7 cellular contexts compared by ENCODE assay signal in the genomic region with DNA sequence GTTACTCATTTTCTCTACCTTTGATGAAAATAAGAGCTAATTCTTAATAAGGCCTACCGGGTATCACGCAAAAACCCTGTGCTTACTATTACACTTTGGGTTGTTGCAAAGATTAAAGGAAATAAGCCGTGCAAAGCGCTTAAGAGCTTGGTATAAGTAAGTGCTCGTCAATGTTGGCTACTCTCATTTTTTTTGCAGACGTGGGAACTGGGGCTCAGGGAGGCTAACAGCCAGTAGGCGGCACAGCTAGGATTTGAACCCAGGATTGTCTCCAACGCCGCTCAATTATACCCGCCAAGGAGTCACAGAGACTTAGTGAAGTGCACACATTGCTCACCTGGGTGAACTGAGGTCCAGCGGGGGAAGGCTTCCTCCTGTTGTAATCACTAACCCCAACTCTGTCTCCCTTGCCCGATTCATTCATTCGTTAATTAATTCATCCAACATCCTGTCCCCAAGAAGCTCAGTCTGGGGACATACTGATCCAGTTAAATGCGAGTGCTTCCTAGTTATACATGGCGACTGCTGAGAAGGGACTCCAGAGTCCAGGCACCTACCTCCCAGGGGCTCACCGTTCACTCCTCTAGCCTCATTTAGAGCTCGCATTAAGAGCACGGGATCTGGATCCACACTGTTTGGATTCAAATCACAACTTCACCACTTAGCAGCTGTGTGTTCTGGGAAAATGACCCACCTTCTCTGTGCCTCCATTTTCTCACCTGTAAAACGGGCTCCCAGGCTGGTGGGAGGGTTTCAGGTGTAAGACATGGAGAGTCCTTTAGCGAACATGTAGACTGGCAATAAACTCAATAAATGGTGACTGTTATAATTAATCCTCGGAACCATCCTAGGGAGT. TPM values are rescaled to one million over a fixed set of nuclear protein-coding genes. Genes with fewer than 3 reads are reported as not detected.
DNase-seq lines count a peak whose midpoint lies in the region; ATAC-seq, FAIRE-seq and TF ChIP-seq lines count a peak whose summit lies in the region.

No MANE protein-coding gene starts in this region.

- H3K4me3 ChIP-seq in GM08714 (ENCODE audit: low read length): peak overlapping the region; percentile 76
- H3K4me3 ChIP-seq in MG63: peak overlapping the region; percentile 60
- H3K4me3 ChIP-seq in K562: peak overlapping the region; percentile 59
- peak overlapping the region; percentile 72 to 75 for H3K4me3 ChIP-seq in left lung
- peak overlapping the region; percentile 77 to 85 for H3K4me3 ChIP-seq in testis

- H3K79me2 ChIP-seq in K562 (ENCODE audit: control insufficient read depth, insufficient read depth, low read length): peaks cover 64% of the 10 kb centered on the region

- BruUV-seq in K562 (replicated peaks; lab: Mats Ljungman, UMichigan): no TSS peak

- peak; percentile 29 for FAIRE-seq in K562 (lab: Jason Lieb, UNC)

- H3K36me3 ChIP-seq in MG63 (peaks cover 19% of the 10 kb centered on the region), K562 (ENCODE audit: control insufficient read depth, insufficient read depth, low read length) (peaks cover 29% of the 10 kb centered on the region; the same call in 2 of the 3 replicates), left lung (peaks cover 0 to 17% of the 10 kb centered on the region in 2 donors), testis (ENCODE audit: low read depth, missing control alignments) (no peaks in the 10 kb centered on the region)

- TF ChIP-seq CTCF in K562 (IDR thresholded peaks at IDR 0.05 in 2 of 3, conservative IDR thresholded peaks at IDR 0.05 in 1 of 3; ENCODE audit: insufficient read depth in 2 of 3, low read depth in 1 of 3, low read length in 3 of 3) (0 out of 6 replicates have a peak, but pooled peaks of 2 of the 3 experiments have one; percentile 3 to 5), left lung (IDR thresholded peaks at IDR 0.05) (no peak), testis (IDR thresholded peaks at IDR 0.05) (peak in 1 of 3 experiments; percentile 7)

- intact Hi-C loops in K562 (cut with micrococcal nuclease): loop anchor here (1.0 kb wide), 1 partner anchor 20 kb away; no protein-coding TSS in a partner anchor
- intact Hi-C loops in left lung (cut with DNase I): no loop called here
- intact Hi-C loops in testis (cut with DNase I; ENCODE audit: low total_unique reads): no loop called here

- H3K9ac ChIP-seq in K562 (ENCODE audit: insufficient read depth in 1 of 2, low read depth in 2 of 2, low read length in 2 of 2): peak overlapping the region; percentile 86 to 88

- H3K27me3 ChIP-seq in MG63 (no peaks in the 10 kb centered on the region), K562 (ENCODE audit: control insufficient read depth in 2 of 2, insufficient read depth in 2 of 2, low read length in 2 of 2) (no peaks in the 10 kb centered on the region), left lung (no peaks in the 10 kb centered on the region), testis (no peaks in the 10 kb centered on the region)

- no peak for TF ChIP-seq POLR2A in K562 (conservative IDR thresholded peaks at IDR 0.05)
- no peak for TF ChIP-seq POLR2A in testis (IDR thresholded peaks at IDR 0.05)

- POLR2A ChIA-PET in K562 (lab: Yijun Ruan, JAX): interaction anchor here (0.6 to 3.2 kb wide), 5 partner anchors 11 to 183 kb away, joined by 3 to 17 read pairs (median 4); no protein-coding TSS in a partner anchor

- in situ Hi-C loops in K562 (cut with MboI): loop anchor here (5.0 kb wide), 1 partner anchor 32 kb away; no protein-coding TSS in a partner anchor

- no peak for TF ChIP-seq RAD21 in K562 (CRISPR knock-in tag; conservative IDR thresholded peaks at IDR 0.05 in 1 of 2, IDR thresholded peaks at IDR 0.05 in 1 of 2)

- peak overlapping the region; percentile 57 for H2AFZ ChIP-seq in K562 (ENCODE audit: low read depth, low read length)

- no peaks in the 10 kb centered on the region for H4K20me1 ChIP-seq in K562 (replicated peaks; ENCODE audit: control insufficient read depth, insufficient read depth, low read length)

- CTCF ChIA-PET in K562 (lab: Yijun Ruan, JAX; ENCODE audit: low intra/inter-chr PET ratio): interaction anchor here (0.7 kb wide), 1 partner anchor 34 kb away, joined by 5 read pairs; no protein-coding TSS in a partner anchor

- peaks cover 46 to 47% of the 10 kb centered on the region in 2 experiments for H3K4me1 ChIP-seq in K562 (replicated peaks in 1 of 2; ENCODE audit: control insufficient read depth in 2 of 2, insufficient read depth in 2 of 2, low read length in 2 of 2)
- peaks cover 34 to 55% of the 10 kb centered on the region in 2 donors for H3K4me1 ChIP-seq in left lung
- peaks cover 54% of the 10 kb centered on the region for H3K4me1 ChIP-seq in testis

- 10% methylated on average over 21 of the region's 21 CpGs for WGBS in K562 (ENCODE audit: insufficient coverage, low coverage, missing lambda C conversion rate)
- 20 to 37% methylated on average over 21 of the region's 21 CpGs for WGBS in testis, 2 donors

- peak overlapping the region; percentile 94 for H3K4me2 ChIP-seq in K562 (ENCODE audit: insufficient read depth, low read length)

- H3K9me1 ChIP-seq in K562 (ENCODE audit: control insufficient read depth, insufficient read depth, low read length): no peaks in the 10 kb centered on the region

- TF ChIP-seq EP300 in K562 (IDR thresholded peaks at IDR 0.05; ENCODE audit: low read length): no peak

- no peak for ATAC-seq in K562
- ATAC-seq in left lung: no peak
- ATAC-seq in HG03342 (IDR thresholded peaks at IDR 0.05; ENCODE audit: unreplicated experiment): no peak

- DNase-seq in MG63 (no peak), K562 (ENCODE audit: extremely low read depth in 1 of 4, low spot score in 3 of 4) (peak in 1 of 4 experiments; percentile 46), left lung (no peak), testis (no peak), COR-L47 (lab: John Stamatoyannopoulos, UW) (no peak)

- H3K9me3 ChIP-seq in MG63 (no peaks in the 10 kb centered on the region), K562 (replicated peaks; ENCODE audit: control insufficient read depth, insufficient read depth, low read depth, low read length) (no peaks in the 10 kb centered on the region; the same call in 1 of the 2 replicates), left lung (no peaks in the 10 kb centered on the region), testis (no peaks in the 10 kb centered on the region)

- H3K27ac ChIP-seq in K562 (ENCODE audit: extremely low read depth, low read depth, low read length): peak overlapping the region; percentile 83
- H3K27ac ChIP-seq in left lung: peak overlapping the region; percentile 95 to 99
- peak overlapping the region; percentile 94 to 96 for H3K27ac ChIP-seq in testis

RNA-seq across cellular contexts. Expression of a gene that starts 0.9 kb away (rescaled TPM):
- 25.3 and 35.5 TPM in 2 replicates for total RNA-seq in MG63 (2014; rRNA removed; shearing (Covaris generic); ENCODE audit: low replicate concordance)
- 10.0 and 26.7 TPM in 2 replicates for total RNA-seq in K562 (2011; cell fraction: chromatin; rRNA removed; ENCODE audit: low replicate concordance)
- 43.5 and 54.1 TPM in 2 replicates for total RNA-seq in K562 (2011; cell fraction: nucleolus; rRNA removed)
- total RNA-seq in K562 (2011; cell fraction: nucleoplasm; rRNA removed): 28.7 and 33.9 TPM in 2 replicates
- total RNA-seq in K562 (2014; rRNA removed): 52.0 and 66.0 TPM in 2 replicates
- total RNA-seq in K562 (2014; rRNA removed; fragmentation: Illumina TruSeq; extraction: Trizol): 25.2 and 30.1 TPM in 2 replicates
- total RNA-seq in K562 (2015; rRNA removed; fragmentation: Illumina TruSeq; extraction: Trizol): 34.0 and 38.4 TPM in 2 replicates
- 43.3 and 45.8 TPM in 2 replicates for total RNA-seq in K562 (2021)
- 24.0 and 37.7 TPM in 2 replicates for polyA plus RNA-seq in K562 (2011; rRNA removed)
- polyA plus RNA-seq in K562 (2011; cell fraction: cytosol; rRNA removed): 52.1 and 102 TPM in 2 replicates
- 36.8 and 44.5 TPM in 2 replicates for polyA plus RNA-seq in K562 (2011; cell fraction: nucleus; rRNA removed)
- polyA plus RNA-seq in K562 (2012): 37.8 and 39.6 TPM in 2 replicates
- polyA plus RNA-seq in K562 (2014; fragmentation: Illumina TruSeq; extraction: Trizol): 22.5 and 35.0 TPM in 2 replicates
- polyA plus RNA-seq in K562 (2014; fragmentation: Nextera tagmentation; extraction: Ambion mirVana): 10 to 100 TPM; 10.7 to 17.5 TPM
- 41.8 and 42.0 TPM in 2 replicates for polyA plus RNA-seq in K562 (2014; rRNA removed)
- 12.5 and 13.8 TPM in 2 replicates for polyA minus RNA-seq in K562 (2011; rRNA and poly(A)+ RNA removed)
- polyA minus RNA-seq in K562 (2011; cell fraction: cytosol; rRNA and poly(A)+ RNA removed): 18.5 and 20.8 TPM in 2 replicates
- 19.5 and 23.8 TPM in 2 replicates for polyA minus RNA-seq in K562 (2011; cell fraction: nucleus; rRNA and poly(A)+ RNA removed)
- 10 to 100 TPM; 15.6 to 31.8 TPM for total RNA-seq in left lung
- total RNA-seq in testis: 10 to 100 TPM in 1 of 2 donors, 1 to 10 TPM in 1; 9.3 to 13.2 TPM
- 5.7 TPM for polyA plus RNA-seq in testis (ENCODE audit: insufficient read depth, low read depth, low replicate concordance)

RNA-seq across cellular contexts. Expression of a gene that starts 27.9 kb away (rescaled TPM):
- total RNA-seq in MG63 (2014; rRNA removed; shearing (Covaris generic); ENCODE audit: low replicate concordance): 16.3 and 30.2 TPM in 2 replicates
- total RNA-seq in K562 (2011; cell fraction: chromatin; rRNA removed; ENCODE audit: low replicate concordance): 0.44 and 0.46 TPM in 2 replicates
- total RNA-seq in K562 (2011; cell fraction: nucleolus; rRNA removed): 0.67 and 1.1 TPM in 2 replicates
- 0.81 and 1.2 TPM in 2 replicates for total RNA-seq in K562 (2011; cell fraction: nucleoplasm; rRNA removed)
- total RNA-seq in K562 (2014; rRNA removed) (0.05 and 0.08 TPM in 2 replicates), K562 (2014; rRNA removed; fragmentation: Illumina TruSeq; extraction: Trizol) (0.04 and 0.06 TPM in 2 replicates), K562 (2015; rRNA removed; fragmentation: Illumina TruSeq; extraction: Trizol) (0.11 TPM in 2 replicates), K562 (2021) (0.04 and 0.16 TPM in 2 replicates), left lung (1 to 10 TPM; 8.3 to 9.2 TPM), testis (1 to 10 TPM; 2.2 to 3.5 TPM)
- polyA plus RNA-seq in K562 (2011; rRNA removed) (0.07 and 0.11 TPM in 2 replicates), K562 (2014; fragmentation: Illumina TruSeq; extraction: Trizol) (0.06 and 0.12 TPM in 2 replicates), K562 (2014; fragmentation: Nextera tagmentation; extraction: Ambion mirVana) (under 1 TPM; 0.10 to 0.17 TPM), K562 (2014; rRNA removed) (0.03 TPM in 1 of 2 replicates, not detected in the other), testis (ENCODE audit: insufficient read depth, low read depth, low replicate concordance) (4.7 TPM)
- 0.03 and 0.07 TPM in 2 replicates for polyA plus RNA-seq in K562 (2011; cell fraction: cytosol; rRNA removed)
- polyA plus RNA-seq in K562 (2011; cell fraction: nucleus; rRNA removed): 0.23 and 0.29 TPM in 2 replicates
- polyA plus RNA-seq in K562 (2012): 0.36 and 0.39 TPM in 2 replicates
- polyA minus RNA-seq in K562 (2011; rRNA and poly(A)+ RNA removed): 0.21 and 0.46 TPM in 2 replicates
- polyA minus RNA-seq in K562 (2011; cell fraction: cytosol; rRNA and poly(A)+ RNA removed): not detected in 2 replicates
- 0.54 and 1.3 TPM in 2 replicates for polyA minus RNA-seq in K562 (2011; cell fraction: nucleus; rRNA and poly(A)+ RNA removed)

RNA-seq across cellular contexts. Expression of a gene that starts 37.5 kb away (rescaled TPM):
- total RNA-seq in MG63 (2014; rRNA removed; shearing (Covaris generic); ENCODE audit: low replicate concordance): 26.9 and 29.6 TPM in 2 replicates
- 27.4 and 48.7 TPM in 2 replicates for total RNA-seq in K562 (2011; cell fraction: chromatin; rRNA removed; ENCODE audit: low replicate concordance)
- total RNA-seq in K562 (2011; cell fraction: nucleolus; rRNA removed): 28.0 and 30.2 TPM in 2 replicates
- 20.8 and 23.6 TPM in 2 replicates for total RNA-seq in K562 (2011; cell fraction: nucleoplasm; rRNA removed)
- total RNA-seq in K562 (2014; rRNA removed) (4.0 and 4.7 TPM in 2 replicates), K562 (2014; rRNA removed; fragmentation: Illumina TruSeq; extraction: Trizol) (1.7 and 2.7 TPM in 2 replicates), K562 (2015; rRNA removed; fragmentation: Illumina TruSeq; extraction: Trizol) (2.2 and 2.3 TPM in 2 replicates), K562 (2021) (6.8 and 9.2 TPM in 2 replicates), left lung (10 to 100 TPM; 14.6 to 19.0 TPM), testis (10 to 100 TPM; 20.9 to 24.6 TPM)
- polyA plus RNA-seq in K562 (2011; rRNA removed) (5.6 and 7.1 TPM in 2 replicates), K562 (2014; fragmentation: Illumina TruSeq; extraction: Trizol) (2.1 and 3.9 TPM in 2 replicates), K562 (2014; fragmentation: Nextera tagmentation; extraction: Ambion mirVana) (under 1 TPM; 0.08 to 0.10 TPM), K562 (2014; rRNA removed) (7.2 and 9.8 TPM in 2 replicates), testis (ENCODE audit: insufficient read depth, low read depth, low replicate concordance) (18.2 TPM)
- polyA plus RNA-seq in K562 (2011; cell fraction: cytosol; rRNA removed): 5.7 and 6.6 TPM in 2 replicates
- polyA plus RNA-seq in K562 (2011; cell fraction: nucleus; rRNA removed): 45.1 and 65.6 TPM in 2 replicates
- polyA plus RNA-seq in K562 (2012): 4.8 and 8.3 TPM in 2 replicates
- 2.4 and 4.7 TPM in 2 replicates for polyA minus RNA-seq in K562 (2011; rRNA and poly(A)+ RNA removed)
- polyA minus RNA-seq in K562 (2011; cell fraction: cytosol; rRNA and poly(A)+ RNA removed): 4.0 and 6.6 TPM in 2 replicates
- polyA minus RNA-seq in K562 (2011; cell fraction: nucleus; rRNA and poly(A)+ RNA removed): 7.2 and 8.2 TPM in 2 replicates

RNA-seq across cellular contexts. Expression of a gene that starts 47.1 kb away (rescaled TPM):
- total RNA-seq in MG63 (2014; rRNA removed; shearing (Covaris generic); ENCODE audit: low replicate concordance): not detected in 2 replicates
- not detected in 2 replicates for total RNA-seq in K562 (2011; cell fraction: chromatin; rRNA removed; ENCODE audit: low replicate concordance)
- total RNA-seq in K562 (2011; cell fraction: nucleolus; rRNA removed): not detected in 2 replicates
- total RNA-seq in K562 (2011; cell fraction: nucleoplasm; rRNA removed): not detected in 2 replicates
- total RNA-seq in K562 (2014; rRNA removed) (not detected in 2 replicates), K562 (2014; rRNA removed; fragmentation: Illumina TruSeq; extraction: Trizol) (not detected in 2 replicates), K562 (2015; rRNA removed; fragmentation: Illumina TruSeq; extraction: Trizol) (not detected in 2 replicates), K562 (2021) (not detected in 2 replicates), left lung (under 1 TPM in 1 of 2 donors, not detected in 1; 0.29 TPM), testis (under 1 TPM; 0.24 to 0.25 TPM)
- polyA plus RNA-seq in K562 (2011; rRNA removed) (not detected in 2 replicates), K562 (2014; fragmentation: Illumina TruSeq; extraction: Trizol) (not detected in 2 replicates), K562 (2014; fragmentation: Nextera tagmentation; extraction: Ambion mirVana) (not detected), K562 (2014; rRNA removed) (not detected in 2 replicates), testis (ENCODE audit: insufficient read depth, low read depth, low replicate concordance) (0.28 TPM)
- polyA plus RNA-seq in K562 (2011; cell fraction: cytosol; rRNA removed): 0.04 TPM in 1 of 2 replicates, not detected in the other
- polyA plus RNA-seq in K562 (2011; cell fraction: nucleus; rRNA removed): not detected in 2 replicates
- polyA plus RNA-seq in K562 (2012): not detected in 2 replicates
- not detected in 2 replicates for polyA minus RNA-seq in K562 (2011; rRNA and poly(A)+ RNA removed)
- polyA minus RNA-seq in K562 (2011; cell fraction: cytosol; rRNA and poly(A)+ RNA removed): not detected in 2 replicates
- polyA minus RNA-seq in K562 (2011; cell fraction: nucleus; rRNA and poly(A)+ RNA removed): not detected in 2 replicates

Comparison
In these comparisons a context has a peak if more than half of its experiments do, and no peak if none do; other contexts are left out.
1. CTCF ChIP-seq: peak in K562 (2 of 3); none in left lung (0 of 2).
2. Peak in every context shown above with its lines, with median percentiles within 50 percentile points of each other: H3K4me3 ChIP-seq and H3K27ac ChIP-seq.